In genomic region chr6:169789146-169789943, GRCh38 we compare ENCODE assay signal across 8 cellular contexts. TPM values are rescaled to one million over a fixed set of nuclear protein-coding genes. Genes with fewer than 3 reads are reported as not detected.
DNase-seq lines count a peak whose midpoint lies in the region; ATAC-seq, FAIRE-seq and TF ChIP-seq lines count a peak whose summit lies in the region.

No MANE protein-coding gene starts in this region.

- no peak for TF ChIP-seq POLR2A in suprapubic skin (IDR thresholded peaks at IDR 0.05)

- peak overlapping the region; percentile 78 to 79 for H3K4me3 ChIP-seq in kidney (ENCODE audit: low read length in 2 of 2)
- peak overlapping the region; percentile 49 for H3K4me3 ChIP-seq in suprapubic skin

- H3K4me1 ChIP-seq in kidney (ENCODE audit: control insufficient read depth in 1 of 2, insufficient read depth in 1 of 2, low read depth in 1 of 2, low read length in 2 of 2): peaks cover 6 to 13% of the 10 kb centered on the region in 2 donors
- peaks cover 21% of the 10 kb centered on the region for H3K4me1 ChIP-seq in suprapubic skin

- H3K36me3 Mint-ChIP-seq in activated CD4-positive, alpha-beta T cell treated with anti-CD3 and anti-CD28 coated beads for 36 hours (ENCODE audit: low read depth): peaks cover under 1% of the 10 kb centered on the region
- H3K36me3 Mint-ChIP-seq in activated T-cell treated with anti-CD3 and anti-CD28 coated beads, Interleukin-2, amount 50 U/mL, for 72 hours (ENCODE audit: insufficient read depth in 2 of 2): no peaks in the 10 kb centered on the region

- H3K36me3 ChIP-seq in kidney (ENCODE audit: control insufficient read depth in 1 of 2, insufficient read depth in 2 of 2, low read length in 2 of 2): no peaks in the 10 kb centered on the region
- peaks cover 3% of the 10 kb centered on the region for H3K36me3 ChIP-seq in suprapubic skin

- H3K4me1 Mint-ChIP-seq in activated CD4-positive, alpha-beta T cell treated with anti-CD3 and anti-CD28 coated beads for 36 hours: peaks cover 18% of the 10 kb centered on the region
- peaks cover 26% of the 10 kb centered on the region for H3K4me1 Mint-ChIP-seq in activated T-cell treated with anti-CD3 and anti-CD28 coated beads, Interleukin-2, amount 50 U/mL, for 72 hours (ENCODE audit: low read depth)

- POLR2A ChIA-PET in activated CD4-positive, alpha-beta T cell treated with anti-CD3 and anti-CD28 coated beads for 36 hours (lab: Charles Lee): no interaction called here

- intact Hi-C loops in activated CD4-positive, alpha-beta T cell treated with anti-CD3 and anti-CD28 coated beads for 36 hours (cut with DNase I, micrococcal nuclease): no loop called here
- intact Hi-C loops in kidney (cut with DNase I): no loop called here

- no peaks in the 10 kb centered on the region for H3K27me3 ChIP-seq in suprapubic skin

- no peak for DNase-seq in activated CD4-positive, alpha-beta T cell treated with anti-CD3 and anti-CD28 coated beads for 36 hours
- no peak for DNase-seq in activated CD4-positive, alpha-beta T cell treated with anti-CD3 and anti-CD28 coated beads, Interleukin-2, amount 50 U/mL, for 1 hour
- no peak for DNase-seq in activated T-cell treated with anti-CD3 and anti-CD28 coated beads, Interleukin-2, amount 50 U/mL, for 72 hours
- DNase-seq in kidney (no peak), suprapubic skin (ENCODE audit: low spot score in 2 of 2) (peak in 1 of 2 donors; percentile 59), A172 (ENCODE audit: low spot score) (no peak)

- H3K9ac ChIP-seq in kidney (ENCODE audit: low read length in 2 of 2): peak overlapping the region; percentile 56 to 82

- H3K9me3 Mint-ChIP-seq in activated CD4-positive, alpha-beta T cell treated with anti-CD3 and anti-CD28 coated beads for 36 hours (ENCODE audit: low read depth): no peaks in the 10 kb centered on the region
- no peaks in the 10 kb centered on the region for H3K9me3 Mint-ChIP-seq in activated T-cell treated with anti-CD3 and anti-CD28 coated beads, Interleukin-2, amount 50 U/mL, for 72 hours

- ATAC-seq in activated CD4-positive, alpha-beta T cell treated with anti-CD3 and anti-CD28 coated beads for 36 hours: no peak
- no peak for ATAC-seq in activated T-cell treated with anti-CD3 and anti-CD28 coated beads, Interleukin-2, amount 50 U/mL, for 72 hours (replicated peaks in 1 of 2)
- ATAC-seq in HG03520 (IDR thresholded peaks at IDR 0.05; ENCODE audit: unreplicated experiment) (no peak), HG03108 (IDR thresholded peaks at IDR 0.05; ENCODE audit: unreplicated experiment) (no peak)

- CTCF ChIA-PET in activated CD4-positive, alpha-beta T cell treated with anti-CD3 and anti-CD28 coated beads for 36 hours (lab: Charles Lee): interaction anchor here (0.5 to 3.5 kb wide), 28 partner anchors 9 to 832 kb away, joined by 3 to 55 read pairs (median 4); partner anchors contain the start of gene ERMARD

- peaks cover 12% of the 10 kb centered on the region for H3K27me3 Mint-ChIP-seq in activated CD4-positive, alpha-beta T cell treated with anti-CD3 and anti-CD28 coated beads for 36 hours
- peaks cover 29% of the 10 kb centered on the region for H3K27me3 Mint-ChIP-seq in activated T-cell treated with anti-CD3 and anti-CD28 coated beads, Interleukin-2, amount 50 U/mL, for 72 hours (ENCODE audit: low read depth)

- H3K9me3 ChIP-seq in kidney (ENCODE audit: control insufficient read depth in 1 of 2, low read length in 2 of 2): no peaks in the 10 kb centered on the region
- no peaks in the 10 kb centered on the region for H3K9me3 ChIP-seq in suprapubic skin

- H3K27ac ChIP-seq in kidney (ENCODE audit: low read depth in 2 of 2, low read length in 2 of 2): peak overlapping the region in 1 of 2 donors; percentile 29
- H3K27ac ChIP-seq in suprapubic skin: no peak overlapping the region

- H3K4me3 Mint-ChIP-seq in activated CD4-positive, alpha-beta T cell treated with anti-CD3 and anti-CD28 coated beads for 36 hours: peak overlapping the region; percentile 77
- H3K4me3 Mint-ChIP-seq in activated T-cell treated with anti-CD3 and anti-CD28 coated beads, Interleukin-2, amount 50 U/mL, for 72 hours: peak overlapping the region; percentile 88 to 93

- no peak for TF ChIP-seq CTCF in kidney (IDR thresholded peaks at IDR 0.05; ENCODE audit: borderline replicate concordance, extremely low read depth, insufficient read depth)
- no peak for TF ChIP-seq CTCF in suprapubic skin (IDR thresholded peaks at IDR 0.05)

- WGBS in suprapubic skin: 76% methylated on average over 18 of the region's 24 CpGs

- no peak for FAIRE-seq in kidney (lab: Jason Lieb, UNC)

- no peak for TF ChIP-seq EP300 in suprapubic skin (IDR thresholded peaks at IDR 0.05)

- H3K27ac Mint-ChIP-seq in activated CD4-positive, alpha-beta T cell treated with anti-CD3 and anti-CD28 coated beads for 36 hours: peak overlapping the region; percentile 67
- no peak overlapping the region for H3K27ac Mint-ChIP-seq in activated T-cell treated with anti-CD3 and anti-CD28 coated beads, Interleukin-2, amount 50 U/mL, for 72 hours

RNA-seq across cellular contexts. Expression of gene ERMARD, which starts 37.9 kb away (rescaled TPM):
- 10 to 100 TPM; 19.2 to 30.2 TPM for total RNA-seq in activated CD4-positive, alpha-beta T cell treated with anti-CD3 and anti-CD28 coated beads for 36 hours
- 10 to 100 TPM; 30.5 to 37.9 TPM for total RNA-seq in activated T-cell treated with anti-CD3 and anti-CD28 coated beads, Interleukin-2, amount 50 U/mL, for 72 hours
- total RNA-seq in kidney (36.8 TPM), suprapubic skin (10 to 100 TPM; 14.6 to 49.1 (median 20.4) TPM)
- polyA plus RNA-seq in kidney (ENCODE audit: insufficient read depth, low read depth, low replicate concordance): 22.3 TPM
- 12.5 and 16.6 TPM in 2 replicates for total RNA-seq in A172 (2014; rRNA removed; shearing (Covaris generic))

RNA-seq across cellular contexts. Expression of gene DYNLT2, which starts 38.0 kb away (rescaled TPM):
- total RNA-seq in activated CD4-positive, alpha-beta T cell treated with anti-CD3 and anti-CD28 coated beads for 36 hours: 1 to 10 TPM; 2.0 to 2.4 TPM
- 1 to 10 TPM; 1.7 to 2.7 TPM for total RNA-seq in activated T-cell treated with anti-CD3 and anti-CD28 coated beads, Interleukin-2, amount 50 U/mL, for 72 hours
- total RNA-seq in kidney (1.9 TPM), suprapubic skin (1 to 10 TPM; 1.3 to 4.0 (median 2.2) TPM)
- polyA plus RNA-seq in kidney (ENCODE audit: insufficient read depth, low read depth, low replicate concordance): 2.6 TPM
- 2.8 and 3.0 TPM in 2 replicates for total RNA-seq in A172 (2014; rRNA removed; shearing (Covaris generic))
